In genomic region chr12:109950625-109951024, GRCh38 we compare ENCODE assay signal across 1 cellular context.
TF ChIP-seq lines count a peak whose summit lies in the region.

No MANE protein-coding gene starts in this region.

TF ChIP-seq in SK-N-SH treated with all-trans-retinoic acid at 6 μM for 48 hours, 23 proteins besides CTCF, POLR2A, EP300 and RAD21 (continued from another document):
- TF ChIP-seq CSRNP3 (CRISPR knock-in tag; IDR thresholded peaks at IDR 0.05) (no peak), ESRRG (CRISPR knock-in tag; IDR thresholded peaks at IDR 0.05) (no peak), CSDC2 (CRISPR knock-in tag; IDR thresholded peaks at IDR 0.05) (no peak), OSR1 (CRISPR knock-in tag; IDR thresholded peaks at IDR 0.05) (no peak), TOX (CRISPR knock-in tag; IDR thresholded peaks at IDR 0.05; ENCODE audit: borderline replicate concordance) (no peak), BACH2 (CRISPR knock-in tag; IDR thresholded peaks at IDR 0.05; ENCODE audit: borderline replicate concordance) (no peak)
